21 cellular contexts compared by ENCODE assay signal in genomic region chr4:84221704-84222103, GRCh38.
"Had no signal": no experiment of that assay in that cellular context is flagged by ENCODE, and none has a peak within 500 bp of the region (broad histone marks: within the 10 kb centered on the region; RNA-seq: fewer than 3 reads in every experiment).

No MANE protein-coding gene starts in this region.

- H3K27me3 ChIP-seq: body of pancreas, gastrocnemius medialis, heart right ventricle, right atrium auricular region, tibial nerve, vagina had no signal

- H3K36me3 ChIP-seq: gastrocnemius medialis, heart right ventricle, prostate gland, right atrium auricular region, tibial nerve, vagina had no signal

- H3K4me3 Mint-ChIP-seq: activated CD4-positive, alpha-beta T cell treated with anti-CD3 and anti-CD28 coated beads, Interleukin-2, amount 10 ng/mL, durations not matched to agents 7 days and 5 days; activated CD8-positive, alpha-beta T cell treated with anti-CD3 and anti-CD28 coated beads, Interleukin-2, amount 10 ng/mL, durations not matched to agents 7 days and 5 days; activated naive CD4-positive, alpha-beta T cell treated with anti-CD3 and anti-CD28 coated beads for 36 hours; activated T-cell treated with anti-CD3 and anti-CD28 coated beads, Interleukin-2, amount 50 U/mL, for 4 hours had no signal

- H3K4me1 ChIP-seq: body of pancreas, gastrocnemius medialis, heart right ventricle, prostate gland, right atrium auricular region, vagina had no signal

- H3K27ac ChIP-seq: body of pancreas, gastrocnemius medialis, heart right ventricle, prostate gland, right atrium auricular region, tibial nerve, vagina had no signal

- FAIRE-seq: colon, endometrium had no signal

- H3K4me3 ChIP-seq: body of pancreas, gastrocnemius medialis, heart right ventricle, prostate gland, right atrium auricular region, tibial nerve, vagina had no signal

- H3K27me3 Mint-ChIP-seq: activated CD4-positive, alpha-beta T cell treated with anti-CD3 and anti-CD28 coated beads, Interleukin-2, amount 10 ng/mL, durations not matched to agents 7 days and 5 days had no signal

- ATAC-seq: activated CD4-positive, CD25-positive, alpha-beta regulatory T cell treated with anti-CD3 and anti-CD28 coated beads, Interleukin-2, amount 50 U/mL, for 24 hours; activated CD8-positive, alpha-beta T cell treated with anti-CD3 and anti-CD28 coated beads, Interleukin-2, amount 10 ng/mL, durations not matched to agents 7 days and 5 days; activated T-cell treated with anti-CD3 and anti-CD28 coated beads, Interleukin-2, amount 50 U/mL, for 4 hours; body of pancreas; gastrocnemius medialis; heart right ventricle; left ventricle myocardium superior; stimulated activated naive CD8-positive, alpha-beta T cell treated with anti-CD3 and anti-CD28 coated beads, Interleukin-15, Interleukin-2, amounts not matched to agents 100 U/mL and 50 U/mL, for 24 hours had no signal

- H3K4me1 Mint-ChIP-seq: activated CD4-positive, alpha-beta T cell treated with anti-CD3 and anti-CD28 coated beads, Interleukin-2, amount 10 ng/mL, durations not matched to agents 7 days and 5 days had no signal

- DNase-seq: activated CD4-positive, alpha-beta T cell treated with anti-CD3 and anti-CD28 coated beads, Interleukin-2, amount 10 ng/mL, durations not matched to agents 7 days and 5 days; activated CD8-positive, alpha-beta T cell treated with anti-CD3 and anti-CD28 coated beads, Interleukin-2, amount 10 ng/mL, durations not matched to agents 7 days and 5 days; activated naive CD4-positive, alpha-beta T cell treated with anti-CD3 and anti-CD28 coated beads for 36 hours; activated T-cell treated with anti-CD3 and anti-CD28 coated beads, Interleukin-2, amount 50 U/mL, for 4 hours; body of pancreas; central memory CD4-positive, alpha-beta T cell; gastrocnemius medialis; heart right ventricle; left ventricle myocardium superior; stimulated activated CD4-positive, alpha-beta T cell treated with anti-CD3 and anti-CD28 coated beads, Interleukin-12 subunit alpha, Interleukin-12 subunit beta, amount 100 ng/mL, for 4 hours; stimulated activated CD4-positive, alpha-beta T cell treated with anti-CD3 and anti-CD28 coated beads, Interleukin-1b, Interleukin-23, amount 100 ng/mL, for 48 hours; stimulated activated naive CD8-positive, alpha-beta T cell treated with anti-CD3 and anti-CD28 coated beads, Interleukin-15, Interleukin-2, amounts not matched to agents 100 U/mL and 50 U/mL, for 24 hours; substantia nigra; T1000 had no signal

- H3K9me3 ChIP-seq: body of pancreas, gastrocnemius medialis, heart right ventricle, prostate gland, right atrium auricular region, tibial nerve, vagina had no signal

- H3K9me3 Mint-ChIP-seq: activated CD4-positive, alpha-beta T cell treated with anti-CD3 and anti-CD28 coated beads, Interleukin-2, amount 10 ng/mL, durations not matched to agents 7 days and 5 days; activated naive CD4-positive, alpha-beta T cell treated with anti-CD3 and anti-CD28 coated beads for 36 hours; activated T-cell treated with anti-CD3 and anti-CD28 coated beads, Interleukin-2, amount 50 U/mL, for 4 hours had no signal

- H3K27ac Mint-ChIP-seq: activated CD4-positive, alpha-beta T cell treated with anti-CD3 and anti-CD28 coated beads, Interleukin-2, amount 10 ng/mL, durations not matched to agents 7 days and 5 days; activated CD8-positive, alpha-beta T cell treated with anti-CD3 and anti-CD28 coated beads, Interleukin-2, amount 10 ng/mL, durations not matched to agents 7 days and 5 days; activated naive CD4-positive, alpha-beta T cell treated with anti-CD3 and anti-CD28 coated beads for 36 hours had no signal
